ENCODE assay signal across 8 cellular contexts in genomic region chr7:149261829-149262617, GRCh38. TPM values are rescaled to one million over a fixed set of nuclear protein-coding genes. Genes with fewer than 3 reads are reported as not detected.
DNase-seq lines count a peak whose midpoint lies in the region; ATAC-seq, FAIRE-seq and TF ChIP-seq lines count a peak whose summit lies in the region.

TSS of gene ZNF783 (plus strand) at chr7:149262196. CDS start at chr7:149262334, 138 bp downstream.

- H3K4me1 ChIP-seq in ES-I3 (ENCODE audit: insufficient read depth, low read length) (no peaks in the 10 kb centered on the region), GM23338 (ENCODE audit: insufficient read depth) (no peaks in the 10 kb centered on the region; the same call in 1 of the 2 replicates), neutrophil (ENCODE audit: control insufficient read depth in 1 of 2, insufficient read depth in 1 of 2, low read depth in 1 of 2, low read length in 1 of 2) (peaks cover 12 to 15% of the 10 kb centered on the region in 2 experiments)

- TF ChIP-seq POLR2A in Raji (IDR thresholded peaks at IDR 0.05; ENCODE audit: insufficient read depth, low read depth, low read length) = peak; percentile 59

- H3K27me3 Mint-ChIP-seq in GM23338 (ENCODE audit: insufficient read depth, low read depth, poor library complexity) = peaks cover 10% of the 10 kb centered on the region

- H3K9me2 ChIP-seq in GM23338 (ENCODE audit: insufficient read depth) = no peaks in the 10 kb centered on the region

- H2AFZ ChIP-seq in GM23338 = peak within 1 kb of the TSS; percentile 100

- DNase-seq in GM23338 (ENCODE audit: low spot score) (peak; percentile 96), LHCN-M2 (ENCODE audit: low read depth) (peak; percentile 92), frontal cortex (ENCODE audit: low spot score in 2 of 2) (peak; percentile 93 to 94), substantia nigra (lab: John Stamatoyannopoulos, UW) (peak; percentile 21 to 94 (median 76))
- peak; percentile 73 for DNase-seq in activated gamma-delta T cell treated with anti-CD3 and anti-CD28 coated beads, Interleukin-2, amount 50 U/mL, for 16 hours (ENCODE audit: low read depth)

- H3K9me3 Mint-ChIP-seq in GM23338 = no peaks in the 10 kb centered on the region

- no peak within 1 kb of the TSS for H3K27ac Mint-ChIP-seq in GM23338

- H3K4me1 Mint-ChIP-seq in GM23338 = peaks cover 3% of the 10 kb centered on the region; the same call in 2 of the 3 replicates

- ATAC-seq in GM23338 = peak; percentile 87

- peak within 1 kb of the TSS; percentile 95 for H3K9ac ChIP-seq in ES-I3 (ENCODE audit: low read depth, low read length)

- H3K4me3 Mint-ChIP-seq in GM23338 = peak within 1 kb of the TSS; percentile 82

- no peaks in the 10 kb centered on the region for H3K9me3 ChIP-seq in ES-I3 (ENCODE audit: control insufficient read depth, insufficient read depth, low read length)
- H3K9me3 ChIP-seq in neutrophil = no peaks in the 10 kb centered on the region

- H3F3A ChIP-seq in GM23338 (replicated peaks; ENCODE audit: low read depth) = peaks cover 5% of the 10 kb centered on the region; the same call in 1 of the 2 replicates

- H3K4me3 ChIP-seq in GM23338 (peak within 1 kb of the TSS; percentile 68), neutrophil (ENCODE audit: low read depth in 1 of 2, low read length in 1 of 2) (peak within 1 kb of the TSS; percentile 64 to 67)

- TF ChIP-seq CTCF in GM23338 (conservative IDR thresholded peaks at IDR 0.05; ENCODE audit: low read depth in 2 of 2) (peak; percentile 56 to 78), neutrophil (IDR thresholded peaks at IDR 0.05) (peak; percentile 92)

- H3K27me3 ChIP-seq in GM23338 (ENCODE audit: insufficient read depth) (peaks cover 18% of the 10 kb centered on the region), neutrophil (peaks cover 6% of the 10 kb centered on the region)

- H3K79me2 ChIP-seq in GM23338 (replicated peaks; ENCODE audit: insufficient read depth) = 0 out of 2 replicates have a peak, but pooled peaks cover 5% of the 10 kb centered on the region

- peak within 1 kb of the TSS; percentile 86 for H3K4me2 ChIP-seq in GM23338

- H4K20me1 ChIP-seq in GM23338 (replicated peaks; ENCODE audit: insufficient read depth) = no peaks in the 10 kb centered on the region

- peaks cover 21% of the 10 kb centered on the region for H3K36me3 Mint-ChIP-seq in GM23338 (ENCODE audit: low read depth)

- FAIRE-seq in frontal cortex (lab: Jason Lieb, UNC) = no peak

- H3K27ac ChIP-seq in GM23338 (ENCODE audit: low read depth) = no peak within 1 kb of the TSS
- H3K27ac ChIP-seq in neutrophil = peak within 1 kb of the TSS; percentile 59
- H3K27ac ChIP-seq in substantia nigra (ENCODE audit: low read depth, low read length, poor library complexity, severe bottlenecking) = peak within 1 kb of the TSS; percentile 62

- peaks cover 3% of the 10 kb centered on the region; the same call in 1 of the 2 replicates for H3K36me3 ChIP-seq in ES-I3 (ENCODE audit: insufficient read depth, low read length)
- no peaks in the 10 kb centered on the region for H3K36me3 ChIP-seq in GM23338 (ENCODE audit: insufficient read depth)
- H3K36me3 ChIP-seq in neutrophil = no peaks in the 10 kb centered on the region

TF ChIP-seq in GM23338, 12 proteins besides CTCF, POLR2A, EP300 and RAD21:
- no peak for TF ChIP-seq EZH2 (IDR thresholded peaks at IDR 0.05; ENCODE audit: low read depth, unreplicated experiment)
- no peak for TF ChIP-seq JUNB (IDR thresholded peaks at IDR 0.05; ENCODE audit: unreplicated experiment)
- peak; percentile 71 for TF ChIP-seq CREB1 (CRISPR knock-in tag; IDR thresholded peaks at IDR 0.05; ENCODE audit: low read depth)

RNA-seq across cellular contexts. Expression of gene ZNF783, which starts in this region (rescaled TPM):
- 8.6 and 9.0 TPM in 2 replicates for total RNA-seq in GM23338 (2014; rRNA removed; shearing (Covaris generic))
- 2.1 and 2.6 TPM in 2 replicates for polyA plus RNA-seq in GM23338 (2016; fragmentation: Nextera tagmentation; extraction: Ambion mirVana)
- 16.6 and 17.6 TPM in 2 replicates for total RNA-seq in LHCN-M2 (2014; rRNA removed)
- polyA plus RNA-seq in LHCN-M2 (2012) = 3.9 TPM
- 12.2 TPM for total RNA-seq in frontal cortex
